32 cellular contexts compared by ENCODE assay signal in genomic region chr2:40646642-40647041, GRCh38.
"Had no signal": no experiment of that assay in that cellular context is flagged by ENCODE, and none has a peak within 500 bp of the region (broad histone marks: within the 10 kb centered on the region; RNA-seq: fewer than 3 reads in every experiment).

No MANE protein-coding gene starts in this region.

- H3K4me1 ChIP-seq: adrenal gland, ascending aorta, body of pancreas, breast epithelium had no signal

- ATAC-seq: activated naive CD4-positive, alpha-beta T cell treated with anti-CD3 and anti-CD28 coated beads, Interleukin-2, amount 50 U/mL, for 72 hours; activated naive CD8-positive, alpha-beta T cell treated with anti-CD3 and anti-CD28 coated beads, Interleukin-2, amount 50 U/mL, for 24 hours; activated T-cell treated with anti-CD3 and anti-CD28 coated beads, Interleukin-2, amount 50 U/mL, for 4 hours; activated T-cell treated with anti-CD3 and anti-CD28 coated beads, Interleukin-2, amount 50 U/mL, for 72 hours; activated T-helper 17 cell treated with anti-CD3 and anti-CD28 coated beads, Interleukin-2, amount 50 U/mL, for 72 hours; body of pancreas had no signal

- H3K4me3 ChIP-seq: adrenal gland, ascending aorta, body of pancreas, breast epithelium, cardiac muscle cell had no signal

- H3K9me3 ChIP-seq: adrenal gland, ascending aorta, body of pancreas, breast epithelium had no signal

- H3K36me3 ChIP-seq: adrenal gland, ascending aorta, brain microvascular endothelial cell, breast epithelium, cardiac muscle cell had no signal

- FAIRE-seq: astrocyte, bronchial epithelial cell had no signal

- DNase-seq: activated effector memory CD4-positive, alpha-beta T cell treated with anti-CD3 and anti-CD28 coated beads, Interleukin-2, amount 50 U/mL, for 16 hours; activated effector memory CD4-positive, alpha-beta T cell treated with Interleukin-2 at 50 U/mL for 16 hours; activated gamma-delta T cell; activated gamma-delta T cell treated with Interleukin-2 at 50 U/mL for 16 hours; activated naive CD4-positive, alpha-beta T cell; activated naive CD4-positive, alpha-beta T cell treated with anti-CD3 and anti-CD28 coated beads for 36 hours; activated naive CD4-positive, alpha-beta T cell treated with anti-CD3 and anti-CD28 coated beads, Interleukin-2, amount 10 ng/mL, durations not matched to agents 7 days and 5 days; activated naive CD4-positive, alpha-beta T cell treated with anti-CD3 and anti-CD28 coated beads, Interleukin-2, amount 50 U/mL, for 16 hours; activated naive CD4-positive, alpha-beta T cell treated with Interleukin-2 at 50 U/mL for 16 hours; activated naive CD8-positive, alpha-beta T cell treated with anti-CD3 and anti-CD28 coated beads for 36 hours; activated naive CD8-positive, alpha-beta T cell treated with anti-CD3 and anti-CD28 coated beads, Interleukin-2, amount 10 ng/mL, durations not matched to agents 7 days and 5 days; activated naive CD8-positive, alpha-beta T cell treated with anti-CD3 and anti-CD28 coated beads, Interleukin-2, amount 50 U/mL, for 24 hours; activated T-cell treated with anti-CD3 and anti-CD28 coated beads, Interleukin-2, amount 50 U/mL, for 4 hours; activated T-cell treated with anti-CD3 and anti-CD28 coated beads, Interleukin-2, amount 50 U/mL, for 48 hours; activated T-cell treated with anti-CD3 and anti-CD28 coated beads, Interleukin-2, amount 50 U/mL, for 72 hours; adrenal gland; amniotic stem cell; amygdala; anterior cingulate cortex; aorta; body of pancreas; brain microvascular endothelial cell; caudate nucleus; central memory CD4-positive, alpha-beta T cell; cerebellar nuclear complex had no signal

- H3K27ac ChIP-seq: adrenal gland, ascending aorta, body of pancreas, brain microvascular endothelial cell, breast epithelium, cardiac muscle cell had no signal

- H3K27me3 ChIP-seq: adrenal gland, ascending aorta, body of pancreas, brain microvascular endothelial cell, breast epithelium, cardiac muscle cell had no signal
